38 cellular contexts compared by ENCODE assay signal in genomic region chr2:217030081-217030480, GRCh38.
"Had no signal": no experiment of that assay in that cellular context is flagged by ENCODE, and none has a peak within 500 bp of the region (broad histone marks: within the 10 kb centered on the region; RNA-seq: fewer than 3 reads in every experiment).

No MANE protein-coding gene starts in this region.

- H3K4me3 ChIP-seq: adrenal gland, body of pancreas, breast epithelium, cardiac muscle cell had no signal

- H3K4me1 ChIP-seq: adrenal gland, body of pancreas, breast epithelium had no signal

- H3K4me3 Mint-ChIP-seq: activated B cell treated with CpG ODN at 0.5 μM for 24 hours; activated CD4-positive, alpha-beta memory T cell treated with anti-CD3 and anti-CD28 coated beads for 36 hours; activated CD4-positive, alpha-beta T cell treated with anti-CD3 and anti-CD28 coated beads, Interleukin-2, amount 10 ng/mL, durations not matched to agents 24 days and 14 days; activated CD8-positive, alpha-beta T cell treated with anti-CD3 and anti-CD28 coated beads for 36 hours; activated naive CD4-positive, alpha-beta T cell treated with anti-CD3 and anti-CD28 coated beads for 36 hours; activated naive CD8-positive, alpha-beta T cell treated with anti-CD3 and anti-CD28 coated beads for 36 hours; activated T-cell treated with anti-CD3 and anti-CD28 coated beads, Interleukin-2, amount 50 U/mL, for 4 hours; activated T-cell treated with anti-CD3 and anti-CD28 coated beads, Interleukin-2, amount 50 U/mL, for 72 hours; activated T-helper 1 cell treated with anti-CD3 and anti-CD28 coated beads, Interleukin-12 subunit alpha, Interleukin-12 subunit beta, Interleukin-2, Interleukin-4 antibody, amounts not matched to agents 30 ng/mL and 10 ng/mL and 1 ng/mL, durations not matched to agents 14 hours and 24 hours and 36 hours; activated T-helper 17 cell treated with anti-CD3 and anti-CD28 coated beads, Interleukin-2, amount 50 U/mL, for 72 hours; central memory CD8-positive, alpha-beta T cell; T-cell; T-helper 17 cell had no signal

- FAIRE-seq: astrocyte, TTC549 had no signal

- DNase-seq: activated B cell treated with CpG ODN at 0.5 μM for 24 hours; activated CD4-positive, alpha-beta memory T cell treated with anti-CD3 and anti-CD28 coated beads for 36 hours; activated CD4-positive, alpha-beta T cell treated with anti-CD3 and anti-CD28 coated beads for 4 hours; activated CD4-positive, alpha-beta T cell treated with anti-CD3 and anti-CD28 coated beads, Interleukin-2, amount 10 ng/mL, durations not matched to agents 24 days and 14 days; activated CD4-positive, alpha-beta T cell treated with anti-CD3 and anti-CD28 coated beads, Interleukin-2, amount 50 U/mL, for 1 hour; activated CD4-positive, alpha-beta T cell treated with anti-CD3 and anti-CD28 coated beads, Interleukin-2, amount 50 U/mL, for 4 hours; activated CD4-positive, CD25-positive, alpha-beta regulatory T cell treated with anti-CD3 and anti-CD28 coated beads, Interleukin-2, amount 50 U/mL, for 72 hours; activated CD8-positive, alpha-beta memory T cell treated with anti-CD3 and anti-CD28 coated beads, Interleukin-2, amount 50 U/mL, for 4 hours; activated CD8-positive, alpha-beta T cell treated with anti-CD3 and anti-CD28 coated beads for 36 hours; activated effector memory CD4-positive, alpha-beta T cell treated with anti-CD3 and anti-CD28 coated beads, Interleukin-2, amount 50 U/mL, for 16 hours; activated gamma-delta T cell treated with Interleukin-2 at 50 U/mL for 16 hours; activated naive CD4-positive, alpha-beta T cell; activated naive CD4-positive, alpha-beta T cell treated with anti-CD3 and anti-CD28 coated beads for 36 hours; activated naive CD4-positive, alpha-beta T cell treated with anti-CD3 and anti-CD28 coated beads, Interleukin-2, amount 50 U/mL, for 16 hours; activated naive CD8-positive, alpha-beta T cell treated with anti-CD3 and anti-CD28 coated beads for 36 hours; activated T-cell treated with anti-CD3 and anti-CD28 coated beads for 4 hours; activated T-cell treated with anti-CD3 and anti-CD28 coated beads, Interleukin-2, amount 50 U/mL, for 1 hour; activated T-cell treated with anti-CD3 and anti-CD28 coated beads, Interleukin-2, amount 50 U/mL, for 4 hours; activated T-cell treated with anti-CD3 and anti-CD28 coated beads, Interleukin-2, amount 50 U/mL, for 72 hours; adrenal gland; amniotic stem cell; aorta; body of pancreas; brain microvascular endothelial cell; caudate nucleus; cerebellar nuclear complex; T-cell; T-helper 17 cell; T-helper 9 cell had no signal

- H3K4me1 Mint-ChIP-seq: activated B cell treated with CpG ODN at 0.5 μM for 24 hours; activated CD4-positive, alpha-beta T cell treated with anti-CD3 and anti-CD28 coated beads, Interleukin-2, amount 10 ng/mL, durations not matched to agents 24 days and 14 days; activated naive CD8-positive, alpha-beta T cell treated with anti-CD3 and anti-CD28 coated beads for 36 hours; activated T-helper 17 cell treated with anti-CD3 and anti-CD28 coated beads, Interleukin-2, amount 50 U/mL, for 72 hours; central memory CD8-positive, alpha-beta T cell; T-cell; T-helper 17 cell had no signal

- H3K9me3 Mint-ChIP-seq: activated B cell treated with CpG ODN at 0.5 μM for 24 hours; activated CD4-positive, alpha-beta memory T cell treated with anti-CD3 and anti-CD28 coated beads for 36 hours; activated CD4-positive, alpha-beta T cell treated with anti-CD3 and anti-CD28 coated beads, Interleukin-2, amount 10 ng/mL, durations not matched to agents 24 days and 14 days; activated CD8-positive, alpha-beta T cell treated with anti-CD3 and anti-CD28 coated beads for 36 hours; activated naive CD4-positive, alpha-beta T cell treated with anti-CD3 and anti-CD28 coated beads for 36 hours; activated naive CD4-positive, alpha-beta T cell treated with anti-CD3 and anti-CD28 coated beads, Interleukin-2, amount 50 U/mL, for 72 hours; activated naive CD8-positive, alpha-beta T cell treated with anti-CD3 and anti-CD28 coated beads for 36 hours; activated T-cell treated with anti-CD3 and anti-CD28 coated beads, Interleukin-2, amount 50 U/mL, for 4 hours; activated T-cell treated with anti-CD3 and anti-CD28 coated beads, Interleukin-2, amount 50 U/mL, for 72 hours; activated T-helper 1 cell treated with anti-CD3 and anti-CD28 coated beads, Interleukin-12 subunit alpha, Interleukin-12 subunit beta, Interleukin-2, Interleukin-4 antibody, amounts not matched to agents 30 ng/mL and 10 ng/mL and 1 ng/mL, durations not matched to agents 14 hours and 24 hours and 36 hours; central memory CD8-positive, alpha-beta T cell had no signal

- H3K27ac Mint-ChIP-seq: activated B cell treated with CpG ODN at 0.5 μM for 24 hours; activated CD4-positive, alpha-beta memory T cell treated with anti-CD3 and anti-CD28 coated beads for 36 hours; activated CD4-positive, alpha-beta T cell treated with anti-CD3 and anti-CD28 coated beads, Interleukin-2, amount 10 ng/mL, durations not matched to agents 24 days and 14 days; activated CD8-positive, alpha-beta T cell treated with anti-CD3 and anti-CD28 coated beads for 36 hours; activated naive CD4-positive, alpha-beta T cell treated with anti-CD3 and anti-CD28 coated beads for 36 hours; activated naive CD4-positive, alpha-beta T cell treated with anti-CD3 and anti-CD28 coated beads, Interleukin-2, amount 50 U/mL, for 72 hours; activated naive CD8-positive, alpha-beta T cell treated with anti-CD3 and anti-CD28 coated beads for 36 hours; activated T-cell treated with anti-CD3 and anti-CD28 coated beads, Interleukin-2, amount 50 U/mL, for 72 hours; activated T-helper 1 cell treated with anti-CD3 and anti-CD28 coated beads, Interleukin-12 subunit alpha, Interleukin-12 subunit beta, Interleukin-2, Interleukin-4 antibody, amounts not matched to agents 30 ng/mL and 10 ng/mL and 1 ng/mL, durations not matched to agents 14 hours and 24 hours and 36 hours; activated T-helper 17 cell treated with anti-CD3 and anti-CD28 coated beads, Interleukin-2, amount 50 U/mL, for 72 hours; T-cell; T-helper 17 cell had no signal

- H3K27me3 ChIP-seq: adrenal gland, body of pancreas, brain microvascular endothelial cell, breast epithelium had no signal

- H3K36me3 ChIP-seq: adrenal gland, brain microvascular endothelial cell, breast epithelium, cardiac muscle cell had no signal

- H3K36me3 Mint-ChIP-seq: activated CD4-positive, alpha-beta memory T cell treated with anti-CD3 and anti-CD28 coated beads for 36 hours; activated naive CD4-positive, alpha-beta T cell treated with anti-CD3 and anti-CD28 coated beads, Interleukin-2, amount 50 U/mL, for 72 hours; activated naive CD8-positive, alpha-beta T cell treated with anti-CD3 and anti-CD28 coated beads for 36 hours; T-cell had no signal

- H3K9me3 ChIP-seq: adrenal gland, body of pancreas, breast epithelium had no signal

- ATAC-seq: activated CD8-positive, alpha-beta T cell treated with anti-CD3 and anti-CD28 coated beads for 36 hours; activated naive CD4-positive, alpha-beta T cell treated with anti-CD3 and anti-CD28 coated beads, Interleukin-2, amount 50 U/mL, for 72 hours; activated T-cell treated with anti-CD3 and anti-CD28 coated beads, Interleukin-2, amount 50 U/mL, for 4 hours; activated T-cell treated with anti-CD3 and anti-CD28 coated beads, Interleukin-2, amount 50 U/mL, for 72 hours; activated T-helper 17 cell treated with anti-CD3 and anti-CD28 coated beads, Interleukin-2, amount 50 U/mL, for 72 hours; body of pancreas; T-cell; T-helper 17 cell had no signal

- H3K27ac ChIP-seq: adrenal gland, body of pancreas, brain microvascular endothelial cell, breast epithelium, cardiac muscle cell, VCaP had no signal
